In genomic region chr9:111483862-111484563, GRCh38 we compare ENCODE assay signal across 8 cellular contexts. TPM values are rescaled to one million over a fixed set of nuclear protein-coding genes. Genes with fewer than 3 reads are reported as not detected.
DNase-seq lines count a peak whose midpoint lies in the region; ATAC-seq and TF ChIP-seq lines count a peak whose summit lies in the region.

A gene with protein sequence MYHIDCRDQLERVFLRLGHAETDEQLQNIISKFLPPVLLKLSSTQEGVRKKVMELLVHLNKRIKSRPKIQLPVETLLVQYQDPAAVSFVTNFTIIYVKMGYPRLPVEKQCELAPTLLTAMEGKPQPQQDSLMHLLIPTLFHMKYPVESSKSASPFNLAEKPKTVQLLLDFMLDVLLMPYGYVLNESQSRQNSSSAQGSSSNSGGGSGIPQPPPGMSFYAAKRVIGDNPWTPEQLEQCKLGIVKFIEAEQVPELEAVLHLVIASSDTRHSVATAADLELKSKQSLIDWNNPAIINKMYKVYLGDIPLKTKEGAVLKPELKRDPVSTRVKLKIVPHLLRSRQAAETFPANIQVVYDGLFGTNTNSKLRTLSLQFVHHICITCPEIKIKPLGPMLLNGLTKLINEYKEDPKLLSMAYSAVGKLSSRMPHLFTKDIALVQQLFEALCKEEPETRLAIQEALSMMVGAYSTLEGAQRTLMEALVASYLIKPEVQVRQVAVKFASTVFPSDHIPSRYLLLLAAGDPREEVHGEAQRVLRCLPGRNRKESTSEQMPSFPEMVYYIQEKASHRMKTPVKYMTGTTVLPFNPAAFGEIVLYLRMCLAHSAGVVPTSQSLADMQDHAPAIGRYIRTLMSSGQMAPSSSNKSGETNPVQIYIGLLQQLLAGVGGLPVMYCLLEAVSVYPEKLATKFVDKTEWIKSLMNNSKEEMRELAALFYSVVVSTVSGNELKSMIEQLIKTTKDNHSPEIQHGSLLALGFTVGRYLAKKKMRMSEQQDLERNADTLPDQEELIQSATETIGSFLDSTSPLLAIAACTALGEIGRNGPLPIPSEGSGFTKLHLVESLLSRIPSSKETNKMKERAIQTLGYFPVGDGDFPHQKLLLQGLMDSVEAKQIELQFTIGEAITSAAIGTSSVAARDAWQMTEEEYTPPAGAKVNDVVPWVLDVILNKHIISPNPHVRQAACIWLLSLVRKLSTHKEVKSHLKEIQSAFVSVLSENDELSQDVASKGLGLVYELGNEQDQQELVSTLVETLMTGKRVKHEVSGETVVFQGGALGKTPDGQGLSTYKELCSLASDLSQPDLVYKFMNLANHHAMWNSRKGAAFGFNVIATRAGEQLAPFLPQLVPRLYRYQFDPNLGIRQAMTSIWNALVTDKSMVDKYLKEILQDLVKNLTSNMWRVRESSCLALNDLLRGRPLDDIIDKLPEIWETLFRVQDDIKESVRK (N-terminal part only) (minus strand): TSS chr9:111484383. CDS start chr9:111472918, 11,465 bp downstream.

- no peak for TF ChIP-seq CTCF in OCI-LY3 (IDR thresholded peaks at IDR 0.05; ENCODE audit: low read depth, low read length)
- TF ChIP-seq CTCF in epithelial cell of esophagus (IDR thresholded peaks at IDR 0.05; ENCODE audit: insufficient read depth, low read depth, low read length, missing control alignments) = no peak

- H3K36me3 ChIP-seq in OCI-LY3 (replicated peaks; ENCODE audit: low read depth, low read length) = no peaks in the 10 kb centered on the region

- peak; percentile 83 for DNase-seq in CD1c-positive myeloid dendritic cell (ENCODE audit: extremely low spot score)
- peak; percentile 71 for DNase-seq in activated T-cell treated with anti-CD3 and anti-CD28 coated beads for 48 hours (ENCODE audit: low read depth)
- DNase-seq in epithelial cell of esophagus (ENCODE audit: low read depth) = peak; percentile 82
- DNase-seq in stimulated activated CD8-positive, alpha-beta memory T cell treated with anti-CD3 and anti-CD28 coated beads, Interleukin-2, amount 100 ng/mL, for 48 hours (ENCODE audit: low read depth in 2 of 2) = peak; percentile 57 to 71

- H3K27ac ChIP-seq in OCI-LY3 (ENCODE audit: low read length) = peak within 1 kb of the TSS; percentile 76

- H3K4me3 ChIP-seq in OCI-LY3 (ENCODE audit: low read length) = peak within 1 kb of the TSS; percentile 78
- H3K4me3 ChIP-seq in epithelial cell of esophagus (ENCODE audit: low read length) = peak within 1 kb of the TSS; percentile 80
- H3K4me3 ChIP-seq in mononuclear cell (ENCODE audit: low read length) = peak within 1 kb of the TSS; percentile 97

- no peaks in the 10 kb centered on the region for H3K9me3 ChIP-seq in OCI-LY3 (ENCODE audit: insufficient read depth, low read length)
- H3K9me3 ChIP-seq in mononuclear cell (ENCODE audit: low read depth, low read length) = no peaks in the 10 kb centered on the region

- peak within 1 kb of the TSS; percentile 81 for H3K9ac ChIP-seq in OCI-LY3 (ENCODE audit: low read length)

- ATAC-seq in GM19324 (IDR thresholded peaks at IDR 0.05; ENCODE audit: low FRiP score, unreplicated experiment) (peak; percentile 64), HG03442 (IDR thresholded peaks at IDR 0.05; ENCODE audit: unreplicated experiment) (peak; percentile 58)

- H3K4me1 ChIP-seq in OCI-LY3 (ENCODE audit: low read length) (peaks cover 6% of the 10 kb centered on the region), mononuclear cell (ENCODE audit: insufficient read depth, low read length) (peaks cover 21% of the 10 kb centered on the region)

- H3K27me3 ChIP-seq in OCI-LY3 (ENCODE audit: low read depth, low read length) (0 out of 2 replicates have a peak, but pooled peaks cover 5% of the 10 kb centered on the region), mononuclear cell (ENCODE audit: insufficient read depth, low read length) (no peaks in the 10 kb centered on the region)

- H3K79me2 ChIP-seq in OCI-LY3 (ENCODE audit: low read length) = peaks cover 59% of the 10 kb centered on the region

- peaks cover 28% of the 10 kb centered on the region for H4K20me1 ChIP-seq in OCI-LY3 (ENCODE audit: insufficient read depth, low read length)

- peak within 1 kb of the TSS; percentile 62 for H3K4me2 ChIP-seq in OCI-LY3 (ENCODE audit: low read length)

- H2AFZ ChIP-seq in OCI-LY3 (ENCODE audit: low read depth, low read length) = peak within 1 kb of the TSS; percentile 75

RNA-seq across cellular contexts. Expression of the gene that starts here (rescaled TPM):
- 49.1 TPM for total RNA-seq in mononuclear cell

Comparison
In these comparisons a context has a peak if more than half of its experiments do, and no peak if none do; other contexts are left out.
1. Peak in every context shown above with its lines: DNase-seq, ATAC-seq, H3K4me3 ChIP-seq and H3K27ac ChIP-seq.